In genomic region chr5:98349251-98349989, GRCh38 we compare ENCODE assay signal across 3 cellular contexts.
TF ChIP-seq lines count a peak whose summit lies in the region.

No MANE protein-coding gene starts in this region.

TF ChIP-seq in SK-N-SH, 30 proteins besides CTCF, POLR2A, EP300 and RAD21:
- TF ChIP-seq MEF2A (IDR thresholded peaks at IDR 0.05; ENCODE audit: borderline replicate concordance, low read depth) (no peak), TCF12 (IDR thresholded peaks at IDR 0.05) (peak; percentile 49), SMC3 (IDR thresholded peaks at IDR 0.05; ENCODE audit: low read depth, low read length) (peak; percentile 44), ZBTB33 (IDR thresholded peaks at IDR 0.05; ENCODE audit: borderline replicate concordance, low read depth) (peak; percentile 51; the same call in 1 of the 2 replicates), FOSL2 (IDR thresholded peaks at IDR 0.05; ENCODE audit: borderline replicate concordance, low read depth) (peak; percentile 47; the same call in 1 of the 2 replicates), PBX3 (IDR thresholded peaks at IDR 0.05) (peak; percentile 51), REST (IDR thresholded peaks at IDR 0.05; ENCODE audit: low read depth, low read length) (no peak), TEAD4 (IDR thresholded peaks at IDR 0.05; ENCODE audit: borderline replicate concordance, insufficient read depth) (0 out of 2 replicates have a peak, but pooled peaks have one; percentile 58)

TF ChIP-seq in SK-N-SH treated with all-trans-retinoic acid at 6 μM for 48 hours, 23 proteins besides CTCF, POLR2A, EP300 and RAD21:
- TF ChIP-seq ESRRG (CRISPR knock-in tag; IDR thresholded peaks at IDR 0.05), result no peak
- TF ChIP-seq ARNTL (CRISPR knock-in tag; IDR thresholded peaks at IDR 0.05; ENCODE audit: borderline replicate concordance, low read depth), result no peak
- TF ChIP-seq BACH2 (CRISPR knock-in tag; IDR thresholded peaks at IDR 0.05; ENCODE audit: borderline replicate concordance), result no peak
- no peak for TF ChIP-seq ZNF70 (CRISPR knock-in tag; IDR thresholded peaks at IDR 0.05)
- TF ChIP-seq ISL1 (CRISPR knock-in tag; IDR thresholded peaks at IDR 0.05), result no peak
- TF ChIP-seq PPARA (CRISPR knock-in tag; IDR thresholded peaks at IDR 0.05; ENCODE audit: borderline replicate concordance), result no peak
- no peak for TF ChIP-seq ZFP3 (CRISPR knock-in tag; IDR thresholded peaks at IDR 0.05)
- no peak for TF ChIP-seq ZFP30 (CRISPR knock-in tag; IDR thresholded peaks at IDR 0.05)
- no peak for TF ChIP-seq TOX (CRISPR knock-in tag; IDR thresholded peaks at IDR 0.05; ENCODE audit: borderline replicate concordance)
- no peak for TF ChIP-seq SNAI2 (CRISPR knock-in tag; IDR thresholded peaks at IDR 0.05)
- TF ChIP-seq OSR1 (CRISPR knock-in tag; IDR thresholded peaks at IDR 0.05), result no peak
- no peak for TF ChIP-seq CSRNP3 (CRISPR knock-in tag; IDR thresholded peaks at IDR 0.05)
- no peak for TF ChIP-seq RARB (CRISPR knock-in tag; IDR thresholded peaks at IDR 0.05)
- TF ChIP-seq CSDC2 (CRISPR knock-in tag; IDR thresholded peaks at IDR 0.05), result no peak
- TF ChIP-seq TCF4 (CRISPR knock-in tag; IDR thresholded peaks at IDR 0.05; ENCODE audit: borderline replicate concordance), result no peak
- TF ChIP-seq ZC3H10 (CRISPR knock-in tag; IDR thresholded peaks at IDR 0.05), result no peak
- TF ChIP-seq ZNF8 (CRISPR knock-in tag; IDR thresholded peaks at IDR 0.05), result no peak
- TF ChIP-seq POU6F1 (CRISPR knock-in tag; IDR thresholded peaks at IDR 0.05; ENCODE audit: borderline replicate concordance, low read depth), result no peak
- TF ChIP-seq TSHZ2 (CRISPR knock-in tag; IDR thresholded peaks at IDR 0.05), result no peak
- no peak for TF ChIP-seq PATZ1 (CRISPR knock-in tag; IDR thresholded peaks at IDR 0.05; ENCODE audit: borderline replicate concordance)

TF ChIP-seq in H1, 55 proteins besides CTCF, POLR2A, EP300 and RAD21:
- no peak for TF ChIP-seq CTBP2 (IDR thresholded peaks at IDR 0.05; ENCODE audit: borderline replicate concordance, insufficient read depth, insufficient read length, low read length)
- TF ChIP-seq KDM1A (IDR thresholded peaks at IDR 0.05; ENCODE audit: borderline replicate concordance, low read length), result peak; percentile 24; the same call in 1 of the 2 replicates
- 0 out of 2 replicates have a peak, but pooled peaks have one; percentile 14 for TF ChIP-seq TEAD4 (IDR thresholded peaks at IDR 0.05; ENCODE audit: low read depth, low read length)
TF ChIP-seq in H1: peak in this region for 2.
